Comparison of ENCODE assay signal across 1 cellular context in genomic region chr22:21861856-21862255, GRCh38.
TF ChIP-seq lines count a peak whose summit lies in the region.

No MANE protein-coding gene starts in this region.

TF ChIP-seq in WTC11, 78 proteins besides CTCF, POLR2A, EP300 and RAD21 (continued from another document):
- TF ChIP-seq ZNF425 (CRISPR knock-in tag; conservative IDR thresholded peaks at IDR 0.05): no peak
- TF ChIP-seq MXD4 (CRISPR knock-in tag; IDR thresholded peaks at IDR 0.05; ENCODE audit: borderline replicate concordance): no peak
- no peak for TF ChIP-seq ZNF281 (CRISPR knock-in tag; IDR thresholded peaks at IDR 0.05)
- TF ChIP-seq HMGXB4 (CRISPR knock-in tag; IDR thresholded peaks at IDR 0.05): no peak
- no peak for TF ChIP-seq ZMAT4 (CRISPR knock-in tag; IDR thresholded peaks at IDR 0.05)
- no peak for TF ChIP-seq CDX4 (CRISPR knock-in tag; IDR thresholded peaks at IDR 0.05; ENCODE audit: borderline replicate concordance)
- TF ChIP-seq SMAD4 (CRISPR knock-in tag; IDR thresholded peaks at IDR 0.05): no peak
- TF ChIP-seq ZNF396 (CRISPR knock-in tag; IDR thresholded peaks at IDR 0.05; ENCODE audit: borderline replicate concordance): no peak
- no peak for TF ChIP-seq ATF1 (CRISPR knock-in tag; IDR thresholded peaks at IDR 0.05)
- TF ChIP-seq ATF6 (CRISPR knock-in tag; IDR thresholded peaks at IDR 0.05): no peak
- no peak for TF ChIP-seq ARID4B (CRISPR knock-in tag; IDR thresholded peaks at IDR 0.05; ENCODE audit: borderline replicate concordance)
